17 cellular contexts compared by ENCODE assay signal in the genomic region with DNA sequence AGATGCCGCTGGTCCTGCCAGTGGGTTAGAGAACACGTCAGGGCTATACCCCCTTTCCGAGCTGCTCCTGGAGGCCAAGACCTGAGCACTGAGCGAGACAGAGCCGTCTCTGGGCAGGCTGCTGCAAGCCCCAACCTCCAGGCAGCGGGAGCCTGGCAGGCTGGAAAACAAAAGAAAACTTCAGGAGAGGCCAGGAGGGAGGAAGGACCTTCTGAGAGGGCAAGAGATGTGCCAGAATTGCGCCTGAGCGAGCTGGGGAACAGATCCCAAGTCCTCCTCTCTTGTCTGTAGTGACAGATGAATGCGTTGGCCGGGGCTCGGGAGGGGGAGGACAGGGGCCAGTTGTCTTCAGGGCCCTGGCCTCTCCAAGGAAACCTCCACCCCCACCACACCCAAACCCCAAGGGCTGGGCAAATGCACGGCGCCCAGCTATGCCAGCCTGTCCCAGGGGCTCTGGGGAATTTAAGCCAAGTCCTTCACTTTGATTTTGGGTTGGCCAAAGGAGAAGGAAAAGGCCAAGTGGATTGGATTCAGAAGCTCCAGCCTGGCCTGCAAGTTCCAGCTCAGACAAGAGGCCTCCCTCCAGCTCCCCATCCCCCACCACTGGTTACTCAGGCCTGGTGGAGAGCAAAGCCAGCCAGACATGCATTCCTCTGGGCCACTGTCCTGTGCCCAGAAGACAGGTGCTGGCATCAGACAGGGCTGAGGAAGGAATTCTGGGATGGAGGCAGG. TPM values are rescaled to one million over a fixed set of nuclear protein-coding genes. Genes with fewer than 3 reads are reported as not detected.
DNase-seq lines count a peak whose midpoint lies in the region; ATAC-seq and TF ChIP-seq lines count a peak whose summit lies in the region.
"Had no signal": no experiment of that assay in that cellular context is flagged by ENCODE, and none has a peak within 500 bp of the region (broad histone marks: within the 10 kb centered on the region; RNA-seq: fewer than 3 reads in every experiment).

No MANE protein-coding gene starts in this region.

- H3K27me3 ChIP-seq in esophagus squamous epithelium (no peaks in the 10 kb centered on the region), thyroid gland (no peaks in the 10 kb centered on the region)
- H3K27me3 ChIP-seq: testis had no signal

- H3K9me3 ChIP-seq in esophagus squamous epithelium (no peaks in the 10 kb centered on the region), thyroid gland (no peaks in the 10 kb centered on the region)
- H3K9me3 ChIP-seq: testis had no signal

- intact Hi-C loops in esophagus squamous epithelium (cut with DNase I) (no loop called here), thyroid gland (cut with DNase I) (no loop called here)

- H3K36me3 ChIP-seq in esophagus squamous epithelium, result no peaks in the 10 kb centered on the region
- H3K36me3 ChIP-seq in thyroid gland, result no peaks in the 10 kb centered on the region

- WGBS in esophagus squamous epithelium, 2 donors, result 37% methylated on average over 9 of the region's 13 CpGs; no CpG with 5 or more reads in 1 of the 2 donors
- 48 to 53% methylated on average over 11 to 13 of the region's 13 CpGs for WGBS in thyroid gland, 2 donors

- peak; percentile 36 for DNase-seq in NCI-H82 (lab: John Stamatoyannopoulos, UW)
- DNase-seq in NCI-H82 treated with DMSO at 0.1 percent for 48 hours (lab: John Stamatoyannopoulos, UW; ENCODE audit: unreplicated experiment), result no peak
- DNase-seq in esophagus squamous epithelium (lab: John Stamatoyannopoulos, UW), result no peak
- peak; percentile 6 for DNase-seq in myocyte (ENCODE audit: low read depth)
- DNase-seq in thyroid gland, result peak; percentile 95 to 99
- no peak for DNase-seq in NOMO-1 treated with dmso at 0.1 percent for 144 hours (lab: John Stamatoyannopoulos, UW; ENCODE audit: unreplicated experiment)
- no peak for DNase-seq in KG1 (lab: John Stamatoyannopoulos, UW)
- DNase-seq: cortex of kidney; hippocampal formation; left cardiac atrium; naive thymus-derived CD4-positive, alpha-beta T cell; NCI-H1694; NCI-H524 treated with DMSO at 0.1 percent for 48 hours; stimulated activated CD8-positive, alpha-beta memory T cell treated with anti-CD3 and anti-CD28 coated beads, Interleukin-4, amount 100 ng/mL, for 48 hours; testis had no signal

- TF ChIP-seq POLR2A in esophagus squamous epithelium (IDR thresholded peaks at IDR 0.05) (no peak), thyroid gland (IDR thresholded peaks at IDR 0.05) (no peak)

- no peak for TF ChIP-seq CTCF in esophagus squamous epithelium (IDR thresholded peaks at IDR 0.05)
- TF ChIP-seq CTCF in thyroid gland (IDR thresholded peaks at IDR 0.05), result no peak

- H3K4me3 ChIP-seq in esophagus squamous epithelium, result no peak overlapping the region
- H3K4me3 ChIP-seq in thyroid gland (replicated peaks in 1 of 3), result no peak overlapping the region
- H3K4me3 ChIP-seq: testis had no signal

- peak overlapping the region; percentile 51 to 82 (median 54) for H3K27ac ChIP-seq in esophagus squamous epithelium
- peak overlapping the region; percentile 58 to 78 (median 71) for H3K27ac ChIP-seq in thyroid gland
- H3K27ac ChIP-seq: C4-2B, testis had no signal

- ATAC-seq in HG03097 (IDR thresholded peaks at IDR 0.05; ENCODE audit: low FRiP score, unreplicated experiment), result no peak
- ATAC-seq: naive thymus-derived CD4-positive, alpha-beta T cell had no signal

- H3K4me1 ChIP-seq in esophagus squamous epithelium (peaks cover 0 to 22% (median 21%) of the 10 kb centered on the region in 3 donors), thyroid gland (peaks cover 0 to 19% of the 10 kb centered on the region in 2 donors)
- H3K4me1 ChIP-seq: testis had no signal

RNA-seq across cellular contexts. Expression of a gene that starts 18.1 kb away (rescaled TPM):
- 1 to 10 TPM; 1.7 to 5.5 (median 2.4) TPM for total RNA-seq in esophagus squamous epithelium
- not detected in 2 replicates for total RNA-seq in myocyte
- polyA plus RNA-seq in myocyte (2012), result not detected
- total RNA-seq in thyroid gland, result 1 to 10 TPM; 1.5 to 7.0 (median 3.7) TPM

Comparison
In these comparisons a context has a peak if more than half of its experiments do, and no peak if none do; other contexts are left out.
1. DNase-seq: peak in NCI-H82 (single experiment), myocyte (single experiment) and thyroid gland (2 of 2); none in NCI-H82 treated with DMSO at 0.1 percent for 48 hours (single experiment), esophagus squamous epithelium (single experiment), NOMO-1 treated with dmso at 0.1 percent for 144 hours (single experiment) and KG1 (single experiment).